In the genomic region with DNA sequence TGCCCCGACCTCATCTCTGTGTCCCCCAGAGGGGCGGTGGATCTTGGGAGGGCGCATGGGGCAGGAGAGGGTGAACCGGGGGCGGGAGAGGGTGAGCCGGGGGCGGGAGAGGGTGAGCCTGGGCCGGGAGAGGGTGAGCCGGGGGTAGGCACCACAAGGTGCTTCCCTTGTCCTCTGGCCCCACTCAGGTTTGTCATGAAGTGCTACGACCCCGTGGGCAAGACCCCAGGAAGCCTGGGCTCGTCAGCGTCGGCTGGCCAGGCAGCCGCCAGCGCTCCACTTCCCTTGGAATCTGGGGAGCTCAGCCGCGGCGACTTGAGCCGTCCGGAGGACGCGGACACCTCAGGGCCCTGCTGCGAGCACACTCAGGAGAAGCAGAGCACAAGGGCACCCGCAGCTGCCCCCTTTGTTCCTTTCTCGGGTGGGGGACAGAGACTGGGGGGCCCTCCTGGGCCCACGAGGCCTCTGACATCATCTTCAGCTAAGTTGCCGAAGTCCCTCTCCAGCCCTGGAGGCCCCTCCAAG, we compare ENCODE assay signal across 16 cellular contexts. TPM values are rescaled to one million over a fixed set of nuclear protein-coding genes. Genes with fewer than 3 reads are reported as not detected.
DNase-seq lines count a peak whose midpoint lies in the region; ATAC-seq and TF ChIP-seq lines count a peak whose summit lies in the region.
"Had no signal": no experiment of that assay in that cellular context is flagged by ENCODE, and none has a peak within 500 bp of the region (broad histone marks: within the 10 kb centered on the region; RNA-seq: fewer than 3 reads in every experiment).

No MANE protein-coding gene starts in this region.

- no peaks in the 10 kb centered on the region for H3K9me2 ChIP-seq in PC-3 (replicated peaks; ENCODE audit: low read length)

- in situ Hi-C loops in KBM-7 (cut with MboI; ENCODE audit: low pct_unique_long_range_greater_than_20kb, low sequenced_read_pairs), result no loop called here

- H3K18ac ChIP-seq in H9 (ENCODE audit: insufficient read length, low read depth, low read length), result no peak overlapping the region

- H3K27ac Mint-ChIP-seq in H9 (peak overlapping the region; percentile 36 to 87 (median 49); a peak in 4 of 7 replicates), endodermal cell (peak overlapping the region; percentile 64), neural progenitor cell (peak overlapping the region; percentile 76)
- H3K27ac Mint-ChIP-seq: CD14-positive monocyte had no signal

- WGBS in H9 (ENCODE audit: extremely low coverage, insufficient read length, low lambda C conversion rate), result no CpG with 5 or more reads among the region's 28 CpGs
- 96 to 98% methylated on average over 24 to 28 of the region's 28 CpGs for WGBS in endodermal cell (ENCODE audit: insufficient coverage in 1 of 2, insufficient read length in 1 of 2), 2 experiments

- H4K91ac ChIP-seq in H9 (ENCODE audit: insufficient read length, low read depth, low read length), result no peak overlapping the region

- H2BK20ac ChIP-seq in H9 (ENCODE audit: low read depth, low read length, poor library complexity, severe bottlenecking), result no peak overlapping the region

- no peak overlapping the region for H2BK120ac ChIP-seq in H9 (ENCODE audit: low read depth, low read length, poor library complexity, severe bottlenecking)

- BruUV-seq in PC-3 (replicated peaks; lab: Mats Ljungman, UMichigan), result no TSS peak

- H2AFZ ChIP-seq in H9 (ENCODE audit: low read length), result no peak overlapping the region
- H2AFZ ChIP-seq in neural progenitor cell (replicated peaks), result no peak overlapping the region
- H2AFZ ChIP-seq in PC-3 (ENCODE audit: low read length), result no peak overlapping the region

- CTCF ChIA-PET in RWPE1 (lab: Yijun Ruan, JAX), result interaction anchor here (1.4 kb wide), 1 partner anchor 18 kb away, joined by 4 read pairs; no protein-coding TSS in a partner anchor
- CTCF ChIA-PET in PC-3 (lab: Charles Lee), result no interaction called here

- H3K79me2 ChIP-seq in H9 (ENCODE audit: insufficient read depth, low read length) (no peaks in the 10 kb centered on the region), neural progenitor cell (ENCODE audit: low read depth) (no peaks in the 10 kb centered on the region), PC-3 (ENCODE audit: low read length) (no peaks in the 10 kb centered on the region)

- H3K36me3 Mint-ChIP-seq in H9 (ENCODE audit: insufficient read depth in 1 of 3, low read depth in 3 of 3) (peaks cover 0 to 9% (median 9%) of the 10 kb centered on the region in 3 experiments; a peak in 6 of 7 replicates), endodermal cell (ENCODE audit: low read depth) (peaks cover 12% of the 10 kb centered on the region), neural progenitor cell (no peaks in the 10 kb centered on the region)

- H3K23ac ChIP-seq in H9 (ENCODE audit: insufficient read length, low read depth, low read length), result no peak overlapping the region

- H3K4me1 Mint-ChIP-seq in H9 (peaks cover 11 to 26% of the 10 kb centered on the region in 2 experiments), endodermal cell (no peaks in the 10 kb centered on the region), neural progenitor cell (peaks cover 42% of the 10 kb centered on the region)
- H3K4me1 Mint-ChIP-seq: CD14-positive monocyte; CD8-positive, alpha-beta memory T cell had no signal

- H2BK5ac ChIP-seq in H9 (ENCODE audit: insufficient read length, low read length), result no peak overlapping the region

- H3K4me3 Mint-ChIP-seq in H9 (no peak overlapping the region), endodermal cell (no peak overlapping the region), neural progenitor cell (no peak overlapping the region)
- H3K4me3 Mint-ChIP-seq: CD14-positive monocyte; CD8-positive, alpha-beta memory T cell had no signal

- DNase-seq in H9, result no peak
- no peak for DNase-seq in RWPE1 (ENCODE audit: low spot score)
- no peak for DNase-seq in endodermal cell
- no peak for DNase-seq in neural progenitor cell (ENCODE audit: low spot score)
- DNase-seq in KBM-7, result no peak
- DNase-seq in PC-3, result no peak
- DNase-seq: CD8-positive, alpha-beta memory T cell; DMS53; GF-D8; KG1 had no signal

- no peak for TF ChIP-seq CTCF in H9 (conservative IDR thresholded peaks at IDR 0.05)
- no peak for TF ChIP-seq CTCF in RWPE1 (conservative IDR thresholded peaks at IDR 0.05; ENCODE audit: low read depth)
- no peak for TF ChIP-seq CTCF in endodermal cell (conservative IDR thresholded peaks at IDR 0.05)
- no peak for TF ChIP-seq CTCF in neural progenitor cell (IDR thresholded peaks at IDR 0.05)
- TF ChIP-seq CTCF in PC-3 (conservative IDR thresholded peaks at IDR 0.05; ENCODE audit: low read depth, low read length), result no peak

- no peak overlapping the region for H2AK5ac ChIP-seq in H9 (ENCODE audit: insufficient read length, low read length)

- no peak overlapping the region for H3K4ac ChIP-seq in H9 (ENCODE audit: low read depth, low read length)

- H4K8ac ChIP-seq in H9 (replicated peaks; ENCODE audit: insufficient read length, low read depth, low read length), result no peak overlapping the region

- H3K9me3 ChIP-seq in H9 (ENCODE audit: control insufficient read depth, low read depth, low read length), result no peaks in the 10 kb centered on the region
- no peaks in the 10 kb centered on the region for H3K9me3 ChIP-seq in endodermal cell (ENCODE audit: control insufficient read depth, low read length)
- no peaks in the 10 kb centered on the region for H3K9me3 ChIP-seq in neural progenitor cell (ENCODE audit: low read depth)
- H3K9me3 ChIP-seq in PC-3 (ENCODE audit: low read length), result no peaks in the 10 kb centered on the region
- H3K9me3 ChIP-seq: A549 had no signal

- H3K27me3 ChIP-seq in H9 (ENCODE audit: insufficient read depth, low read length), result no peaks in the 10 kb centered on the region
- H3K27me3 ChIP-seq in endodermal cell (ENCODE audit: control insufficient read depth, insufficient read depth, low read length, poor library complexity, severe bottlenecking), result no peaks in the 10 kb centered on the region
- H3K27me3 ChIP-seq in neural progenitor cell, result no peaks in the 10 kb centered on the region
- no peaks in the 10 kb centered on the region for H3K27me3 ChIP-seq in PC-3 (ENCODE audit: low read length)

- no peak overlapping the region for H3K56ac ChIP-seq in H9 (ENCODE audit: insufficient read length, low read depth, low read length)

- H3F3A ChIP-seq in neural progenitor cell (ENCODE audit: low read depth) (peaks cover 26% of the 10 kb centered on the region), PC-3 (ENCODE audit: low read length, unreplicated experiment) (no peaks in the 10 kb centered on the region)

- H4K5ac ChIP-seq in H9 (ENCODE audit: insufficient read length, low read depth, low read length), result no peak overlapping the region

- H2BK12ac ChIP-seq in H9 (ENCODE audit: insufficient read length, low read depth, low read length), result no peak overlapping the region

- no peaks in the 10 kb centered on the region for H3K27me3 Mint-ChIP-seq in H9 (ENCODE audit: low read depth)
- H3K27me3 Mint-ChIP-seq in endodermal cell (ENCODE audit: insufficient read depth), result no peaks in the 10 kb centered on the region
- peaks cover 2% of the 10 kb centered on the region for H3K27me3 Mint-ChIP-seq in neural progenitor cell (ENCODE audit: insufficient read depth, low read depth)
- H3K27me3 Mint-ChIP-seq: CD8-positive, alpha-beta memory T cell had no signal

- H3K36me3 ChIP-seq in endodermal cell (ENCODE audit: control insufficient read depth, insufficient read depth, low read length) (no peaks in the 10 kb centered on the region), neural progenitor cell (no peaks in the 10 kb centered on the region), PC-3 (ENCODE audit: low read depth, low read length) (no peaks in the 10 kb centered on the region)

- no peak for ATAC-seq in HG03521 (IDR thresholded peaks at IDR 0.05; ENCODE audit: unreplicated experiment)
- ATAC-seq in PC-3, result no peak
- no peak for ATAC-seq in HG02678 (IDR thresholded peaks at IDR 0.05; ENCODE audit: unreplicated experiment)
- ATAC-seq: A549 had no signal

- POLR2A ChIA-PET in RWPE1 (lab: Yijun Ruan, JAX; ENCODE audit: low non-redundant PET), result no interaction called here
- POLR2A ChIA-PET in PC-3 (lab: Charles Lee; ENCODE audit: unreplicated experiment), result no interaction called here

- H3K9ac ChIP-seq in H9 (ENCODE audit: extremely low read depth, insufficient read length, low read length) (no peak overlapping the region), endodermal cell (ENCODE audit: extremely low read depth, low read length, poor library complexity, severe bottlenecking) (no peak overlapping the region), neural progenitor cell (no peak overlapping the region), PC-3 (ENCODE audit: low read length) (no peak overlapping the region)

- no peak overlapping the region for H3K14ac ChIP-seq in H9 (ENCODE audit: insufficient read depth, low read length)

- H3K9me3 Mint-ChIP-seq in H9 (no peaks in the 10 kb centered on the region), endodermal cell (no peaks in the 10 kb centered on the region), neural progenitor cell (no peaks in the 10 kb centered on the region)
- H3K9me3 Mint-ChIP-seq: CD8-positive, alpha-beta memory T cell had no signal

- intact Hi-C loops in PC-3 (cut with micrococcal nuclease), result no loop called here

- H3K4me3 ChIP-seq in endodermal cell (ENCODE audit: low read length), result no peak overlapping the region
- H3K4me3 ChIP-seq in neural progenitor cell, result no peak overlapping the region
- H3K4me3 ChIP-seq in PC-3 (ENCODE audit: low read length), result no peak overlapping the region
- H3K4me3 ChIP-seq: A549 had no signal

- H3K4me2 ChIP-seq in H9 (ENCODE audit: insufficient read depth, insufficient read length, low read length) (no peak overlapping the region), neural progenitor cell (no peak overlapping the region), PC-3 (ENCODE audit: low read length) (no peak overlapping the region)
- H3K4me2 ChIP-seq: A549 had no signal

- no peaks in the 10 kb centered on the region for H3K23me2 ChIP-seq in H9 (ENCODE audit: insufficient read length, low read depth, low read length, poor library complexity, severe bottlenecking)

- no peak overlapping the region for H3K27ac ChIP-seq in H9 (ENCODE audit: insufficient read length, low read depth, low read length)
- peak overlapping the region; percentile 100 for H3K27ac ChIP-seq in RWPE1
- no peak overlapping the region for H3K27ac ChIP-seq in endodermal cell (ENCODE audit: low read depth, low read length)
- H3K27ac ChIP-seq in neural progenitor cell, result peak overlapping the region; percentile 13
- no peak overlapping the region for H3K27ac ChIP-seq in PC-3 (ENCODE audit: low read length)
- H3K27ac ChIP-seq: A549, HL-60 had no signal

- H3K4me1 ChIP-seq in H9 (ENCODE audit: insufficient read depth, low read length) (no peaks in the 10 kb centered on the region; the same call in 1 of the 2 replicates), endodermal cell (ENCODE audit: control insufficient read depth, insufficient read depth, low read length) (no peaks in the 10 kb centered on the region), neural progenitor cell (peaks cover 33% of the 10 kb centered on the region), PC-3 (ENCODE audit: insufficient read depth, low read length) (peaks cover 12% of the 10 kb centered on the region)

- H2BK15ac ChIP-seq in H9 (ENCODE audit: low read depth, low read length), result no peak overlapping the region

- no peak overlapping the region for H3T11ph ChIP-seq in H9 (ENCODE audit: low read length)

- H4K20me1 ChIP-seq in H9 (ENCODE audit: control insufficient read depth, insufficient read depth, insufficient read length), result no peaks in the 10 kb centered on the region
- H4K20me1 ChIP-seq in neural progenitor cell (ENCODE audit: low read depth), result no peaks in the 10 kb centered on the region
- no peaks in the 10 kb centered on the region for H4K20me1 ChIP-seq in PC-3 (ENCODE audit: low read length)

- H3K79me1 ChIP-seq in H9 (ENCODE audit: insufficient read depth, low read depth, low read length, poor library complexity, severe bottlenecking), result no peaks in the 10 kb centered on the region

RNA-seq across cellular contexts. Expression of a gene that starts 18.9 kb away (rescaled TPM):
- total RNA-seq in H9 (2021), result 50.9 and 53.1 TPM in 2 replicates
- 10 to 100 TPM; 50.8 to 65.4 TPM for total RNA-seq in endodermal cell
- polyA plus RNA-seq in endodermal cell (2013, experiment 1 of 2), result 41.5 TPM
- polyA plus RNA-seq in endodermal cell (2013, experiment 2 of 2), result 30.3 TPM
- total RNA-seq in neural progenitor cell (ENCODE audit: low replicate concordance), result 13.1 and 40.9 TPM in 2 replicates
- total RNA-seq in PC-3 (2014; rRNA removed), result 31.5 and 48.2 TPM in 2 replicates

RNA-seq across cellular contexts. Expression of a gene that starts 26.4 kb away (rescaled TPM):
- total RNA-seq in H9 (2021) (77.9 and 82.8 TPM in 2 replicates), endodermal cell (10 to 100 TPM; 80.0 to 85.0 TPM), neural progenitor cell (ENCODE audit: low replicate concordance) (53.0 and 85.0 TPM in 2 replicates), PC-3 (2014; rRNA removed) (344 and 390 TPM in 2 replicates)
- 62.5 TPM for polyA plus RNA-seq in endodermal cell (2013, experiment 1 of 2)
- polyA plus RNA-seq in endodermal cell (2013, experiment 2 of 2), result 61.5 TPM

RNA-seq across cellular contexts. Expression of a gene that starts 26.8 kb away (rescaled TPM):
- total RNA-seq in H9 (2021) (28.7 and 30.6 TPM in 2 replicates), endodermal cell (10 to 100 TPM; 35.1 to 38.9 TPM), neural progenitor cell (ENCODE audit: low replicate concordance) (15.4 and 46.7 TPM in 2 replicates), PC-3 (2014; rRNA removed) (71.5 and 90.0 TPM in 2 replicates)
- 22.3 TPM for polyA plus RNA-seq in endodermal cell (2013, experiment 1 of 2)
- polyA plus RNA-seq in endodermal cell (2013, experiment 2 of 2), result 20.1 TPM

RNA-seq across cellular contexts. Expression of a gene that starts 35.2 kb away (rescaled TPM):
- total RNA-seq in H9 (2021) (84.8 and 85.8 TPM in 2 replicates), endodermal cell (10 to 100 TPM; 45.7 to 53.9 TPM), neural progenitor cell (ENCODE audit: low replicate concordance) (31.6 and 81.2 TPM in 2 replicates), PC-3 (2014; rRNA removed) (46.8 and 52.2 TPM in 2 replicates)
- 58.8 TPM for polyA plus RNA-seq in endodermal cell (2013, experiment 1 of 2)
- polyA plus RNA-seq in endodermal cell (2013, experiment 2 of 2), result 53.5 TPM
- polyA plus RNA-seq: CD14-positive monocyte; CD8-positive, alpha-beta memory T cell had no signal

RNA-seq across cellular contexts. Expression of a gene that starts 35.3 kb away (rescaled TPM):
- total RNA-seq in H9 (2021), result 2.0 and 2.1 TPM in 2 replicates
- 10 to 100 TPM; 12.5 to 26.3 TPM for total RNA-seq in endodermal cell
- polyA plus RNA-seq in endodermal cell (2013, experiment 1 of 2), result 6.2 TPM
- 5.0 TPM for polyA plus RNA-seq in endodermal cell (2013, experiment 2 of 2)
- total RNA-seq in neural progenitor cell (ENCODE audit: low replicate concordance), result 0.25 TPM in 1 of 2 replicates, not detected in the other
- 0.75 TPM in 1 of 2 replicates, not detected in the other for total RNA-seq in PC-3 (2014; rRNA removed)
- polyA plus RNA-seq: AG04450; CD14-positive monocyte; CD8-positive, alpha-beta memory T cell had no signal

Comparison
In these comparisons a context has a peak if more than half of its experiments do, and no peak if none do; other contexts are left out.
1. H3K27ac ChIP-seq: peak in RWPE1 (single experiment) and neural progenitor cell (single experiment); none in H9 (single experiment), endodermal cell (single experiment) and PC-3 (single experiment).
2. Peak in every context shown above with its lines, with median percentiles within 50 percentile points of each other: H3K27ac Mint-ChIP-seq.